Comparison of ENCODE assay signal across 1 cellular context in the genomic region with DNA sequence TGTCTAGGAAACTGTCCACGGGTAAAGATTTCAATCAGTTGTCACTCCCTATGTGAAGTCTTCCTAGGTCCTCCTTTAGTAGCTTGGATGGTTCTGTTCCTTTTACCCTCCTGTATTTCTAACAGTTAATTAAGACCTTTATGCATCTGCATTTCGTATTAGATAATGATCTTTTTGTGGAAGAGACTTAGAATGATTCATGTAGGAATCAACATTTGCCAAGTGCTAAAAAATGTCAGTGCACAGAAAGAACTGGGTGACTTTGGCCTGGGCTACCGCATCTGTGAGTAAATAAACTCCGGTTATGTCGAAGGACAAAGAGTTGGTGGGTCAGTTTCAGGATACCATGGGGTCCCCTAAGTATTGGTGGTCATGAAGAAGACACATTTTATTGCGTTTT.
A peak's percentile ranks its signal among the peaks of the same experiment; 100 is the strongest.
TF ChIP-seq lines count a peak whose summit lies in the region.

No MANE protein-coding gene starts in this region.

TF ChIP-seq in SK-N-SH, 30 proteins besides CTCF, POLR2A, EP300 and RAD21 (continued from another document):
- TF ChIP-seq TCF12 (IDR thresholded peaks at IDR 0.05) (peak; percentile 84), MEF2A (IDR thresholded peaks at IDR 0.05; ENCODE audit: borderline replicate concordance, low read depth) (no peak), FOXM1 (IDR thresholded peaks at IDR 0.05; ENCODE audit: low read depth) (no peak), RCOR1 (IDR thresholded peaks at IDR 0.05; ENCODE audit: low read length) (no peak), MXI1 (IDR thresholded peaks at IDR 0.05; ENCODE audit: low read depth, low read length) (no peak)
- TF ChIP-seq, protein P1, sequence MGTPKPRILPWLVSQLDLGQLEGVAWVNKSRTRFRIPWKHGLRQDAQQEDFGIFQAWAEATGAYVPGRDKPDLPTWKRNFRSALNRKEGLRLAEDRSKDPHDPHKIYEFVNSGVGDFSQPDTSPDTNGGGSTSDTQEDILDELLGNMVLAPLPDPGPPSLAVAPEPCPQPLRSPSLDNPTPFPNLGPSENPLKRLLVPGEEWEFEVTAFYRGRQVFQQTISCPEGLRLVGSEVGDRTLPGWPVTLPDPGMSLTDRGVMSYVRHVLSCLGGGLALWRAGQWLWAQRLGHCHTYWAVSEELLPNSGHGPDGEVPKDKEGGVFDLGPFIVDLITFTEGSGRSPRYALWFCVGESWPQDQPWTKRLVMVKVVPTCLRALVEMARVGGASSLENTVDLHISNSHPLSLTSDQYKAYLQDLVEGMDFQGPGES (IDR thresholded peaks at IDR 0.05; ENCODE audit: low read depth, low read length), result no peak
